In genomic region chr10:26697922-26698608, GRCh38 we compare ENCODE assay signal across 1 cellular context.
TF ChIP-seq lines count a peak whose summit lies in the region.

No MANE protein-coding gene starts in this region.

TF ChIP-seq in K562, 482 proteins besides CTCF, POLR2A, EP300 and RAD21 (continued from another document and continues in another):
- no peak for TF ChIP-seq POLR3G (IDR thresholded peaks at IDR 0.05; ENCODE audit: extremely low read depth, insufficient read length, insufficient replicate concordance)
- no peak for TF ChIP-seq MAZ (CRISPR knock-in tag; conservative IDR thresholded peaks at IDR 0.05 in 1 of 2, IDR thresholded peaks at IDR 0.05 in 1 of 2)
- no peak; the same call in 1 of the 2 replicates for TF ChIP-seq ESRRA (IDR thresholded peaks at IDR 0.05; ENCODE audit: borderline replicate concordance, low read depth)
- TF ChIP-seq ZNF431 (CRISPR knock-in tag; IDR thresholded peaks at IDR 0.05), result no peak
- TF ChIP-seq ARID3A (IDR thresholded peaks at IDR 0.05; ENCODE audit: borderline replicate concordance, low read depth, low read length), result no peak
- TF ChIP-seq, protein P1, sequence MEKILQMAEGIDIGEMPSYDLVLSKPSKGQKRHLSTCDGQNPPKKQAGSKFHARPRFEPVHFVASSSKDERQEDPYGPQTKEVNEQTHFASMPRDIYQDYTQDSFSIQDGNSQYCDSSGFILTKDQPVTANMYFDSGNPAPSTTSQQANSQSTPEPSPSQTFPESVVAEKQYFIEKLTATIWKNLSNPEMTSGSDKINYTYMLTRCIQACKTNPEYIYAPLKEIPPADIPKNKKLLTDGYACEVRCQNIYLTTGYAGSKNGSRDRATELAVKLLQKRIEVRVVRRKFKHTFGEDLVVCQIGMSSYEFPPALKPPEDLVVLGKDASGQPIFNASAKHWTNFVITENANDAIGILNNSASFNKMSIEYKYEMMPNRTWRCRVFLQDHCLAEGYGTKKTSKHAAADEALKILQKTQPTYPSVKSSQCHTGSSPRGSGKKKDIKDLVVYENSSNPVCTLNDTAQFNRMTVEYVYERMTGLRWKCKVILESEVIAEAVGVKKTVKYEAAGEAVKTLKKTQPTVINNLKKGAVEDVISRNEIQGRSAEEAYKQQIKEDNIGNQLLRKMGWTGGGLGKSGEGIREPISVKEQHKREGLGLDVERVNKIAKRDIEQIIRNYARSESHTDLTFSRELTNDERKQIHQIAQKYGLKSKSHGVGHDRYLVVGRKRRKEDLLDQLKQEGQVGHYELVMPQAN (IDR thresholded peaks at IDR 0.05; ENCODE audit: borderline replicate concordance), result peak; percentile 97; the same call in 1 of the 2 replicates
- peak in 1 of 2 experiments; percentile 96; a peak in 2 of 4 replicates for TF ChIP-seq HDAC1 (IDR thresholded peaks at IDR 0.05)
- TF ChIP-seq, protein P2, sequence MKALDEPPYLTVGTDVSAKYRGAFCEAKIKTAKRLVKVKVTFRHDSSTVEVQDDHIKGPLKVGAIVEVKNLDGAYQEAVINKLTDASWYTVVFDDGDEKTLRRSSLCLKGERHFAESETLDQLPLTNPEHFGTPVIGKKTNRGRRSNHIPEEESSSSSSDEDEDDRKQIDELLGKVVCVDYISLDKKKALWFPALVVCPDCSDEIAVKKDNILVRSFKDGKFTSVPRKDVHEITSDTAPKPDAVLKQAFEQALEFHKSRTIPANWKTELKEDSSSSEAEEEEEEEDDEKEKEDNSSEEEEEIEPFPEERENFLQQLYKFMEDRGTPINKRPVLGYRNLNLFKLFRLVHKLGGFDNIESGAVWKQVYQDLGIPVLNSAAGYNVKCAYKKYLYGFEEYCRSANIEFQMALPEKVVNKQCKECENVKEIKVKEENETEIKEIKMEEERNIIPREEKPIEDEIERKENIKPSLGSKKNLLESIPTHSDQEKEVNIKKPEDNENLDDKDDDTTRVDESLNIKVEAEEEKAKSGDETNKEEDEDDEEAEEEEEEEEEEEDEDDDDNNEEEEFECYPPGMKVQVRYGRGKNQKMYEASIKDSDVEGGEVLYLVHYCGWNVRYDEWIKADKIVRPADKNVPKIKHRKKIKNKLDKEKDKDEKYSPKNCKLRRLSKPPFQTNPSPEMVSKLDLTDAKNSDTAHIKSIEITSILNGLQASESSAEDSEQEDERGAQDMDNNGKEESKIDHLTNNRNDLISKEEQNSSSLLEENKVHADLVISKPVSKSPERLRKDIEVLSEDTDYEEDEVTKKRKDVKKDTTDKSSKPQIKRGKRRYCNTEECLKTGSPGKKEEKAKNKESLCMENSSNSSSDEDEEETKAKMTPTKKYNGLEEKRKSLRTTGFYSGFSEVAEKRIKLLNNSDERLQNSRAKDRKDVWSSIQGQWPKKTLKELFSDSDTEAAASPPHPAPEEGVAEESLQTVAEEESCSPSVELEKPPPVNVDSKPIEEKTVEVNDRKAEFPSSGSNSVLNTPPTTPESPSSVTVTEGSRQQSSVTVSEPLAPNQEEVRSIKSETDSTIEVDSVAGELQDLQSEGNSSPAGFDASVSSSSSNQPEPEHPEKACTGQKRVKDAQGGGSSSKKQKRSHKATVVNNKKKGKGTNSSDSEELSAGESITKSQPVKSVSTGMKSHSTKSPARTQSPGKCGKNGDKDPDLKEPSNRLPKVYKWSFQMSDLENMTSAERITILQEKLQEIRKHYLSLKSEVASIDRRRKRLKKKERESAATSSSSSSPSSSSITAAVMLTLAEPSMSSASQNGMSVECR (CRISPR knock-in tag; IDR thresholded peaks at IDR 0.05), result 0 out of 2 replicates have a peak, but pooled peaks have one; percentile 70
- TF ChIP-seq TRIM24 (IDR thresholded peaks at IDR 0.05), result no peak
- TF ChIP-seq ZNF143 (CRISPR knock-in tag; IDR thresholded peaks at IDR 0.05), result 0 out of 2 replicates have a peak, but pooled peaks have one; percentile 42
- TF ChIP-seq ZNF347 (CRISPR knock-in tag; IDR thresholded peaks at IDR 0.05; ENCODE audit: low read depth), result no peak
- no peak for TF ChIP-seq YBX1 (IDR thresholded peaks at IDR 0.05)
- TF ChIP-seq ZNF24 (IDR thresholded peaks at IDR 0.05), result no peak
- TF ChIP-seq MNT (conservative IDR thresholded peaks at IDR 0.05), result peak; percentile 97 to 99
- TF ChIP-seq, protein P3, sequence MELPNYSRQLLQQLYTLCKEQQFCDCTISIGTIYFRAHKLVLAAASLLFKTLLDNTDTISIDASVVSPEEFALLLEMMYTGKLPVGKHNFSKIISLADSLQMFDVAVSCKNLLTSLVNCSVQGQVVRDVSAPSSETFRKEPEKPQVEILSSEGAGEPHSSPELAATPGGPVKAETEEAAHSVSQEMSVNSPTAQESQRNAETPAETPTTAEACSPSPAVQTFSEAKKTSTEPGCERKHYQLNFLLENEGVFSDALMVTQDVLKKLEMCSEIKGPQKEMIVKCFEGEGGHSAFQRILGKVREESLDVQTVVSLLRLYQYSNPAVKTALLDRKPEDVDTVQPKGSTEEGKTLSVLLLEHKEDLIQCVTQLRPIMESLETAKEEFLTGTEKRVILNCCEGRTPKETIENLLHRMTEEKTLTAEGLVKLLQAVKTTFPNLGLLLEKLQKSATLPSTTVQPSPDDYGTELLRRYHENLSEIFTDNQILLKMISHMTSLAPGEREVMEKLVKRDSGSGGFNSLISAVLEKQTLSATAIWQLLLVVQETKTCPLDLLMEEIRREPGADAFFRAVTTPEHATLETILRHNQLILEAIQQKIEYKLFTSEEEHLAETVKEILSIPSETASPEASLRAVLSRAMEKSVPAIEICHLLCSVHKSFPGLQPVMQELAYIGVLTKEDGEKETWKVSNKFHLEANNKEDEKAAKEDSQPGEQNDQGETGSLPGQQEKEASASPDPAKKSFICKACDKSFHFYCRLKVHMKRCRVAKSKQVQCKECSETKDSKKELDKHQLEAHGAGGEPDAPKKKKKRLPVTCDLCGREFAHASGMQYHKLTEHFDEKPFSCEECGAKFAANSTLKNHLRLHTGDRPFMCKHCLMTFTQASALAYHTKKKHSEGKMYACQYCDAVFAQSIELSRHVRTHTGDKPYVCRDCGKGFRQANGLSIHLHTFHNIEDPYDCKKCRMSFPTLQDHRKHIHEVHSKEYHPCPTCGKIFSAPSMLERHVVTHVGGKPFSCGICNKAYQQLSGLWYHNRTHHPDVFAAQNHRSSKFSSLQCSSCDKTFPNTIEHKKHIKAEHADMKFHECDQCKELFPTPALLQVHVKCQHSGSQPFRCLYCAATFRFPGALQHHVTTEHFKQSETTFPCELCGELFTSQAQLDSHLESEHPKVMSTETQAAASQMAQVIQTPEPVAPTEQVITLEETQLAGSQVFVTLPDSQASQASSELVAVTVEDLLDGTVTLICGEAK (IDR thresholded peaks at IDR 0.05), result no peak
- TF ChIP-seq, protein P3 (CRISPR knock-in tag; IDR thresholded peaks at IDR 0.05), result no peak
- TF ChIP-seq MYC (IDR thresholded peaks at IDR 0.05; ENCODE audit: low read depth, low read length), result peak; percentile 94; the same call in 1 of the 2 replicates
- TF ChIP-seq MYC (CRISPR knock-in tag; IDR thresholded peaks at IDR 0.05; ENCODE audit: borderline replicate concordance, low read depth), result peak; percentile 66; the same call in 1 of the 2 replicates
- peak; percentile 56; the same call in 1 of the 2 replicates for TF ChIP-seq ZBTB7A (IDR thresholded peaks at IDR 0.05; ENCODE audit: borderline replicate concordance, control insufficient read depth, low read depth, low read length)
- no peak for TF ChIP-seq HIVEP1 (CRISPR knock-in tag; IDR thresholded peaks at IDR 0.05)
- TF ChIP-seq ELK3 (CRISPR knock-in tag; IDR thresholded peaks at IDR 0.05), result no peak
- TF ChIP-seq GTF2F1 (IDR thresholded peaks at IDR 0.05; ENCODE audit: low read depth, low read length), result 0 out of 2 replicates have a peak, but pooled peaks have one; percentile 1
- TF ChIP-seq MAX (CRISPR knock-in tag; IDR thresholded peaks at IDR 0.05), result peak; percentile 92
- no peak for TF ChIP-seq SRSF3 (IDR thresholded peaks at IDR 0.05; ENCODE audit: insufficient read depth, low read length)
- no peak for TF ChIP-seq ASH1L (IDR thresholded peaks at IDR 0.05; ENCODE audit: borderline replicate concordance, low read depth, partially characterized antibody)
- no peak for TF ChIP-seq ARHGAP35 (IDR thresholded peaks at IDR 0.05; ENCODE audit: partially characterized antibody)
- no peak for TF ChIP-seq ZNF212 (CRISPR knock-in tag; IDR thresholded peaks at IDR 0.05)
- TF ChIP-seq, protein P4, sequence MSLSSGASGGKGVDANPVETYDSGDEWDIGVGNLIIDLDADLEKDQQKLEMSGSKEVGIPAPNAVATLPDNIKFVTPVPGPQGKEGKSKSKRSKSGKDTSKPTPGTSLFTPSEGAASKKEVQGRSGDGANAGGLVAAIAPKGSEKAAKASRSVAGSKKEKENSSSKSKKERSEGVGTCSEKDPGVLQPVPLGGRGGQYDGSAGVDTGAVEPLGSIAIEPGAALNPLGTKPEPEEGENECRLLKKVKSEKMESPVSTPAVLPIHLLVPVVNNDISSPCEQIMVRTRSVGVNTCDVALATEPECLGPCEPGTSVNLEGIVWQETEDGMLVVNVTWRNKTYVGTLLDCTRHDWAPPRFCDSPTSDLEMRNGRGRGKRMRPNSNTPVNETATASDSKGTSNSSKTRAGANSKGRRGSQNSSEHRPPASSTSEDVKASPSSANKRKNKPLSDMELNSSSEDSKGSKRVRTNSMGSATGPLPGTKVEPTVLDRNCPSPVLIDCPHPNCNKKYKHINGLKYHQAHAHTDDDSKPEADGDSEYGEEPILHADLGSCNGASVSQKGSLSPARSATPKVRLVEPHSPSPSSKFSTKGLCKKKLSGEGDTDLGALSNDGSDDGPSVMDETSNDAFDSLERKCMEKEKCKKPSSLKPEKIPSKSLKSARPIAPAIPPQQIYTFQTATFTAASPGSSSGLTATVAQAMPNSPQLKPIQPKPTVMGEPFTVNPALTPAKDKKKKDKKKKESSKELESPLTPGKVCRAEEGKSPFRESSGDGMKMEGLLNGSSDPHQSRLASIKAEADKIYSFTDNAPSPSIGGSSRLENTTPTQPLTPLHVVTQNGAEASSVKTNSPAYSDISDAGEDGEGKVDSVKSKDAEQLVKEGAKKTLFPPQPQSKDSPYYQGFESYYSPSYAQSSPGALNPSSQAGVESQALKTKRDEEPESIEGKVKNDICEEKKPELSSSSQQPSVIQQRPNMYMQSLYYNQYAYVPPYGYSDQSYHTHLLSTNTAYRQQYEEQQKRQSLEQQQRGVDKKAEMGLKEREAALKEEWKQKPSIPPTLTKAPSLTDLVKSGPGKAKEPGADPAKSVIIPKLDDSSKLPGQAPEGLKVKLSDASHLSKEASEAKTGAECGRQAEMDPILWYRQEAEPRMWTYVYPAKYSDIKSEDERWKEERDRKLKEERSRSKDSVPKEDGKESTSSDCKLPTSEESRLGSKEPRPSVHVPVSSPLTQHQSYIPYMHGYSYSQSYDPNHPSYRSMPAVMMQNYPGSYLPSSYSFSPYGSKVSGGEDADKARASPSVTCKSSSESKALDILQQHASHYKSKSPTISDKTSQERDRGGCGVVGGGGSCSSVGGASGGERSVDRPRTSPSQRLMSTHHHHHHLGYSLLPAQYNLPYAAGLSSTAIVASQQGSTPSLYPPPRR (CRISPR knock-in tag; IDR thresholded peaks at IDR 0.05; ENCODE audit: borderline replicate concordance), result no peak
